In genomic region chr13:100234006-100234405, GRCh38 we compare ENCODE assay signal across 16 cellular contexts.
DNase-seq lines count a peak whose midpoint lies in the region; ATAC-seq, FAIRE-seq and TF ChIP-seq lines count a peak whose summit lies in the region.
"Had no signal": no experiment of that assay in that cellular context is flagged by ENCODE, and none has a peak within 500 bp of the region (broad histone marks: within the 10 kb centered on the region; RNA-seq: fewer than 3 reads in every experiment).

No MANE protein-coding gene starts in this region.

- H3K4me1 Mint-ChIP-seq in HFFc6 (ENCODE audit: low read depth) (peaks cover 40% of the 10 kb centered on the region; the same call in 1 of the 2 replicates), neural crest cell (peaks cover 31% of the 10 kb centered on the region)

- peak; percentile 19 for FAIRE-seq in TTC549 (lab: Jason Lieb, UNC)
- FAIRE-seq: colon had no signal

- ATAC-seq in HG03025 (IDR thresholded peaks at IDR 0.05; ENCODE audit: low FRiP score, unreplicated experiment) (no peak), Right ventricle myocardium inferior (no peak), GM18517 (IDR thresholded peaks at IDR 0.05; ENCODE audit: unreplicated experiment) (no peak)
- ATAC-seq: stimulated activated naive B cell treated with anti-CD40 and anti-IgM and Interleukin-4, amounts not matched to agents 10 μg/mL and 1 μg/mL and 100 μg/mL, for 72 hours had no signal

- H3K27me3 Mint-ChIP-seq in HFFc6 (ENCODE audit: insufficient read depth) (no peaks in the 10 kb centered on the region), neural crest cell (ENCODE audit: low read depth) (no peaks in the 10 kb centered on the region)
- H3K27me3 Mint-ChIP-seq: stimulated activated naive B cell treated with anti-CD40 and anti-IgM and Interleukin-4, amounts not matched to agents 10 μg/mL and 1 μg/mL and 100 μg/mL, for 72 hours had no signal

- H3K27ac Mint-ChIP-seq in HFFc6 (peak overlapping the region; percentile 72; the same call in 1 of the 2 replicates), neural crest cell (ENCODE audit: unreplicated experiment) (peak overlapping the region; percentile 35)
- H3K27ac Mint-ChIP-seq: activated T-helper 1 cell treated with anti-CD3 and anti-CD28 coated beads, Interleukin-12 subunit alpha, Interleukin-12 subunit beta, Interleukin-2, Interleukin-4 antibody, amounts not matched to agents 30 ng/mL and 10 ng/mL and 1 ng/mL, durations not matched to agents 14 hours and 24 hours and 36 hours; CD4-positive, alpha-beta memory T cell; stimulated activated naive B cell treated with anti-CD40 and anti-IgM and Interleukin-4, amounts not matched to agents 10 μg/mL and 1 μg/mL and 100 μg/mL, for 72 hours had no signal

- H3K9me3 Mint-ChIP-seq in HFFc6 = no peaks in the 10 kb centered on the region
- H3K9me3 Mint-ChIP-seq in neural crest cell = no peaks in the 10 kb centered on the region
- H3K9me3 Mint-ChIP-seq: activated T-helper 1 cell treated with anti-CD3 and anti-CD28 coated beads, Interleukin-12 subunit alpha, Interleukin-12 subunit beta, Interleukin-2, Interleukin-4 antibody, amounts not matched to agents 30 ng/mL and 10 ng/mL and 1 ng/mL, durations not matched to agents 14 hours and 24 hours and 36 hours; CD4-positive, alpha-beta memory T cell; stimulated activated naive B cell treated with anti-CD40 and anti-IgM and Interleukin-4, amounts not matched to agents 10 μg/mL and 1 μg/mL and 100 μg/mL, for 72 hours had no signal

- TF ChIP-seq CTCF in HFFc6 (IDR thresholded peaks at IDR 0.05) (no peak), neural crest cell (conservative IDR thresholded peaks at IDR 0.05) (no peak)

- intact Hi-C loops in Right ventricle myocardium inferior (cut with DNase I) = loop anchor here (2.0 to 10.0 kb wide), 2 partner anchors 281 to 579 kb away; no protein-coding TSS in a partner anchor

- no peaks in the 10 kb centered on the region for H3K36me3 Mint-ChIP-seq in HFFc6 (ENCODE audit: low read depth)
- H3K36me3 Mint-ChIP-seq in neural crest cell (ENCODE audit: low read depth) = peaks cover 2% of the 10 kb centered on the region

- no peak for DNase-seq in HFFc6
- peak; percentile 16 for DNase-seq in NCI-H128 (lab: John Stamatoyannopoulos, UW; ENCODE audit: unreplicated experiment)
- DNase-seq in neural crest cell (ENCODE audit: low read depth, low spot score) = no peak
- DNase-seq in Right ventricle myocardium inferior (ENCODE audit: missing footprints) = no peak
- no peak for DNase-seq in NCI-H2227 treated with DMSO at 0.1 percent for 48 hours (lab: John Stamatoyannopoulos, UW)
- DNase-seq: activated CD4-positive, alpha-beta T cell treated with anti-CD3 and anti-CD28 coated beads, Interleukin-2, amount 50 U/mL, for 48 hours; CD4-positive, alpha-beta memory T cell; KG1; left ventricle myocardium inferior; NCI-H524; stimulated activated naive B cell treated with anti-CD40 and anti-IgM and Interleukin-4, amounts not matched to agents 10 μg/mL and 1 μg/mL and 100 μg/mL, for 72 hours had no signal

- peak overlapping the region; percentile 72; the same call in 1 of the 2 replicates for H3K4me3 Mint-ChIP-seq in HFFc6
- H3K4me3 Mint-ChIP-seq in neural crest cell = peak overlapping the region; percentile 13
- H3K4me3 Mint-ChIP-seq: activated T-helper 1 cell treated with anti-CD3 and anti-CD28 coated beads, Interleukin-12 subunit alpha, Interleukin-12 subunit beta, Interleukin-2, Interleukin-4 antibody, amounts not matched to agents 30 ng/mL and 10 ng/mL and 1 ng/mL, durations not matched to agents 14 hours and 24 hours and 36 hours; CD4-positive, alpha-beta memory T cell; stimulated activated naive B cell treated with anti-CD40 and anti-IgM and Interleukin-4, amounts not matched to agents 10 μg/mL and 1 μg/mL and 100 μg/mL, for 72 hours had no signal
